In the genomic region with DNA sequence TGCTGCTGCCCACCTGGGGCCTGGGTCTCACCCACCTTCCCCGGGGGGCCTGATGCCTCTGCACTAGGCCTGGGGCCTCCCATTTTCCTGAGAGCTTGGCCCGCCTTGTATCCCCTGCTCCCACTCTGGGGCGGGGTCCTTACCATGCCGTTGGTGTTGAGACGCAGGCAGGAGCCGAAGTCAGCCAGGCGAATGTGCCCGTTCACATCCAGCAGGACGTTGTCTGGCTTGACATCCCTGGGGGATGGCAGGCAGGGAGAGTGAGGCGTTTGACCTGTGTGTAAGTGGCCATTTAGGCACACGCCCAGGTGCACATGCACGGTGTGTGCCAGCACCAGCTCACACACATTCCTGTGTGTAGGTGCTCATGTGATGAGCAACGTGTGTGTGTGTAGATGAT, we compare ENCODE assay signal across 23 cellular contexts. TPM values are rescaled to one million over a fixed set of nuclear protein-coding genes. Genes with fewer than 3 reads are reported as not detected.
DNase-seq lines count a peak whose midpoint lies in the region; ATAC-seq, FAIRE-seq and TF ChIP-seq lines count a peak whose summit lies in the region.
"Had no signal": no experiment of that assay in that cellular context is flagged by ENCODE, and none has a peak within 500 bp of the region (broad histone marks: within the 10 kb centered on the region; RNA-seq: fewer than 3 reads in every experiment).

No MANE protein-coding gene starts in this region.

- H3K9me3 ChIP-seq in Caco-2 (no peaks in the 10 kb centered on the region), astrocyte (ENCODE audit: insufficient read depth, low read depth, low read length) (no peaks in the 10 kb centered on the region), osteoblast (ENCODE audit: low read depth, low read length) (no peaks in the 10 kb centered on the region)
- H3K9me3 ChIP-seq: BLaER1, HAP-1 had no signal

- H3K4me3 ChIP-seq in Caco-2 (ENCODE audit: low read depth, low read length), result no peak overlapping the region
- no peak overlapping the region for H3K4me3 ChIP-seq in astrocyte (ENCODE audit: insufficient read depth, low read depth, low read length)
- no peak overlapping the region for H3K4me3 ChIP-seq in osteoblast (ENCODE audit: insufficient read depth, low read length)
- H3K4me3 ChIP-seq: BLaER1, GM12878, GM23248, HAP-1 had no signal

- intact Hi-C loops in Caco-2 (cut with micrococcal nuclease; ENCODE audit: unreplicated experiment), result no loop called here

- H3K4me2 ChIP-seq in astrocyte (ENCODE audit: low read length), result no peak overlapping the region
- no peak overlapping the region for H3K4me2 ChIP-seq in osteoblast (ENCODE audit: insufficient read depth, low read length)
- H3K4me2 ChIP-seq: BLaER1 had no signal

- peaks cover 11% of the 10 kb centered on the region for H3K4me1 Mint-ChIP-seq in Caco-2 (ENCODE audit: low read depth, unreplicated experiment)
- peaks cover 5% of the 10 kb centered on the region for H3K4me1 Mint-ChIP-seq in astrocyte (ENCODE audit: low read depth, unreplicated experiment)
- peaks cover 5% of the 10 kb centered on the region for H3K4me1 Mint-ChIP-seq in endothelial cell (ENCODE audit: unreplicated experiment)

- no peak for ATAC-seq in HG03280 (IDR thresholded peaks at IDR 0.05; ENCODE audit: unreplicated experiment)

- H3K27me3 ChIP-seq in Caco-2 (replicated peaks; ENCODE audit: control insufficient read depth, insufficient read depth, low read length) (no peaks in the 10 kb centered on the region), astrocyte (ENCODE audit: insufficient read depth, low read length) (no peaks in the 10 kb centered on the region), osteoblast (ENCODE audit: insufficient read depth, low read length) (no peaks in the 10 kb centered on the region)

- H3K27ac Mint-ChIP-seq in Caco-2 (ENCODE audit: unreplicated experiment) (peak overlapping the region; percentile 6), astrocyte (ENCODE audit: unreplicated experiment) (peak overlapping the region; percentile 48), endothelial cell (ENCODE audit: unreplicated experiment) (no peak overlapping the region)

- H3K4me1 ChIP-seq in Caco-2, result peaks cover 20% of the 10 kb centered on the region
- H3K4me1 ChIP-seq in astrocyte (ENCODE audit: insufficient read depth, low read length), result peaks cover 12% of the 10 kb centered on the region
- no peaks in the 10 kb centered on the region for H3K4me1 ChIP-seq in osteoblast (ENCODE audit: insufficient read depth, low read length)

- H3K79me2 ChIP-seq in astrocyte (ENCODE audit: insufficient read depth, low read length) (no peaks in the 10 kb centered on the region), osteoblast (ENCODE audit: insufficient read depth, low read length) (no peaks in the 10 kb centered on the region)

- H3K36me3 Mint-ChIP-seq in Caco-2 (ENCODE audit: insufficient read depth, unreplicated experiment) (peaks cover 26% of the 10 kb centered on the region), astrocyte (ENCODE audit: low read depth, unreplicated experiment) (no peaks in the 10 kb centered on the region), endothelial cell (ENCODE audit: low read depth, unreplicated experiment) (peaks cover 3% of the 10 kb centered on the region)

- no peaks in the 10 kb centered on the region for H4K20me1 ChIP-seq in astrocyte (ENCODE audit: insufficient read depth, low read length)
- peaks cover 2% of the 10 kb centered on the region for H4K20me1 ChIP-seq in osteoblast (ENCODE audit: insufficient read depth, low read length)

- H3K36me3 ChIP-seq in Caco-2 (ENCODE audit: control insufficient read depth, insufficient read depth, low read length) (peaks cover 9% of the 10 kb centered on the region), astrocyte (ENCODE audit: insufficient read depth, low read length) (no peaks in the 10 kb centered on the region), osteoblast (ENCODE audit: insufficient read depth, low read length) (no peaks in the 10 kb centered on the region)
- H3K36me3 ChIP-seq: BLaER1, HAP-1 had no signal

- no peaks in the 10 kb centered on the region for H3K27me3 Mint-ChIP-seq in Caco-2 (ENCODE audit: insufficient read depth, unreplicated experiment)
- H3K27me3 Mint-ChIP-seq in astrocyte (ENCODE audit: low read depth, unreplicated experiment), result peaks cover 2% of the 10 kb centered on the region
- H3K27me3 Mint-ChIP-seq in endothelial cell (ENCODE audit: unreplicated experiment), result peaks cover 4% of the 10 kb centered on the region
- H3K27me3 Mint-ChIP-seq: CD4-positive, alpha-beta memory T cell had no signal

- H3K4me3 Mint-ChIP-seq in Caco-2 (ENCODE audit: unreplicated experiment) (no peak overlapping the region), astrocyte (ENCODE audit: unreplicated experiment) (no peak overlapping the region), endothelial cell (ENCODE audit: unreplicated experiment) (peak overlapping the region; percentile 64)
- H3K4me3 Mint-ChIP-seq: CD14-positive monocyte; CD4-positive, alpha-beta memory T cell had no signal

- CTCF ChIA-PET in Caco-2 (lab: Charles Lee), result no interaction called here

- no TSS peak for BruUV-seq in Caco-2 (replicated peaks; lab: Mats Ljungman, UMichigan)

- H2AFZ ChIP-seq in astrocyte (ENCODE audit: low read depth, low read length) (no peak overlapping the region), osteoblast (ENCODE audit: low read length) (no peak overlapping the region)
- H2AFZ ChIP-seq: GM23248 had no signal

- FAIRE-seq in astrocyte (lab: Jason Lieb, UNC), result no peak
- FAIRE-seq: GM12878, GM18507, HTR-8/SVneo had no signal

- POLR2A ChIA-PET in Caco-2 (lab: Charles Lee), result no interaction called here

- H3K9me3 Mint-ChIP-seq in Caco-2 (ENCODE audit: unreplicated experiment), result no peaks in the 10 kb centered on the region
- no peaks in the 10 kb centered on the region for H3K9me3 Mint-ChIP-seq in astrocyte (ENCODE audit: unreplicated experiment)
- no peaks in the 10 kb centered on the region for H3K9me3 Mint-ChIP-seq in endothelial cell (ENCODE audit: unreplicated experiment)
- H3K9me3 Mint-ChIP-seq: CD4-positive, alpha-beta memory T cell had no signal

- no peak for TF ChIP-seq CTCF in Caco-2 (IDR thresholded peaks at IDR 0.05; ENCODE audit: insufficient read depth in 1 of 2, low read depth in 1 of 2, low read length in 1 of 2, severe bottlenecking in 1 of 2, unreplicated experiment in 1 of 2)
- no peak for TF ChIP-seq CTCF in astrocyte (IDR thresholded peaks at IDR 0.05; ENCODE audit: insufficient read depth, low read depth, low read length)
- no peak for TF ChIP-seq CTCF in endothelial cell (IDR thresholded peaks at IDR 0.05; ENCODE audit: unreplicated experiment)
- TF ChIP-seq CTCF in osteoblast (IDR thresholded peaks at IDR 0.05; ENCODE audit: extremely low read depth, low read depth, low read length), result no peak

- H3K27ac ChIP-seq in astrocyte (ENCODE audit: low read depth, low read length) (no peak overlapping the region), osteoblast (ENCODE audit: low read depth, low read length) (no peak overlapping the region)
- H3K27ac ChIP-seq: BLaER1, GM23248, HL-60 had no signal

- H3K9ac ChIP-seq in astrocyte (ENCODE audit: low read length), result no peak overlapping the region
- H3K9ac ChIP-seq: BLaER1, GM23248 had no signal

- DNase-seq in Caco-2 (no peak), astrocyte (ENCODE audit: low read depth) (no peak), endothelial cell (ENCODE audit: low spot score) (no peak), osteoblast (ENCODE audit: insufficient read length, low spot score, missing footprints) (peak; percentile 90), foreskin melanocyte (no peak)
- no peak for DNase-seq in activated naive CD4-positive, alpha-beta T cell treated with anti-CD3 and anti-CD28 coated beads, Interleukin-2, amount 50 U/mL, for 16 hours
- DNase-seq in stimulated activated CD4-positive, alpha-beta T cell treated with anti-CD3 and anti-CD28 coated beads, Interleukin-12 subunit alpha, Interleukin-12 subunit beta, amount 100 ng/mL, for 4 hours, result no peak
- DNase-seq: 8988T, Calu3, DMS 273 treated with DMSO at 0.1 percent for 48 hours, DND-41, EL, GM23248, IMR-90 had no signal

RNA-seq across cellular contexts. Expression of a gene that starts 5.1 kb away (rescaled TPM):
- total RNA-seq in Caco-2 (2022) (29.1 and 36.0 TPM in 2 replicates), astrocyte (2.0 and 4.6 TPM in 2 replicates), endothelial cell (ENCODE audit: unreplicated experiment) (4.1 TPM), osteoblast (under 0.01 and 0.29 TPM in 2 replicates)
- total RNA-seq: GM23248 had no signal

RNA-seq across cellular contexts. Expression of a gene that starts 29.0 kb away (rescaled TPM):
- total RNA-seq in Caco-2 (2022) (32.7 and 36.8 TPM in 2 replicates), astrocyte (26.0 and 27.5 TPM in 2 replicates), endothelial cell (ENCODE audit: unreplicated experiment) (56.3 TPM), osteoblast (12.3 and 13.3 TPM in 2 replicates)

RNA-seq across cellular contexts. Expression of a gene that starts 36.3 kb away (rescaled TPM):
- total RNA-seq in Caco-2 (2022) (16.8 and 21.4 TPM in 2 replicates), astrocyte (11.2 and 12.3 TPM in 2 replicates), endothelial cell (ENCODE audit: unreplicated experiment) (202 TPM), osteoblast (6.2 and 9.8 TPM in 2 replicates)

RNA-seq across cellular contexts. Expression of a gene that starts 39.1 kb away (rescaled TPM):
- total RNA-seq in Caco-2 (2022), result 123 and 129 TPM in 2 replicates
- 182 and 201 TPM in 2 replicates for total RNA-seq in astrocyte
- total RNA-seq in endothelial cell (ENCODE audit: unreplicated experiment), result 84.0 TPM
- 51.3 and 51.4 TPM in 2 replicates for total RNA-seq in osteoblast
